14 cellular contexts compared by ENCODE assay signal in the genomic region with DNA sequence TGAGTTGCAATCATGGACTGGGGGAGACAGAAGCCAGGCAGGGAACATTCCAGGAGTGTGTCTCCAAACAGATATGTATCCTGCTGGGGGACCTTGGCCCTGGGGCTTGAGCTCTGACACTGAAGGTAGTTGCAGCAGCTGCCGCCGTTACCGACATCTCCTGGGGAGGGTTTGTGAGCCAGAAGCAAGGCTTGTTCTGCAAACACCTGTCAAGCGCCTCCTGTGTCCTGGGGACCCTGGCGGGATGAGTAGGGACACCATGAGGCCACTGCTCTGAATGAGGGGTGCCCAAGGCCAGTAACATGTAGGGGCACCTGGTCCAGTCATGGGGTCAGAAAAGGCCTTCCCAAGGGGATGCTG. TPM values are rescaled to one million over a fixed set of nuclear protein-coding genes. Genes with fewer than 3 reads are reported as not detected.
A peak's percentile ranks its signal among the peaks of the same experiment; 100 is the strongest.
DNase-seq lines count a peak whose midpoint lies in the region; ATAC-seq and TF ChIP-seq lines count a peak whose summit lies in the region.
"Had no signal": no experiment of that assay in that cellular context is flagged by ENCODE, and none has a peak within 500 bp of the region (broad histone marks: within the 10 kb centered on the region; RNA-seq: fewer than 3 reads in every experiment).

No MANE protein-coding gene starts in this region.

- H3K36me3 Mint-ChIP-seq in glutamatergic neuron (ENCODE audit: unreplicated experiment): peaks cover 7% of the 10 kb centered on the region
- H3K36me3 Mint-ChIP-seq in neural crest cell (ENCODE audit: low read depth): peaks cover 4% of the 10 kb centered on the region
- H3K36me3 Mint-ChIP-seq: CD14-positive monocyte; CD8-positive, alpha-beta T cell had no signal

- intact Hi-C loops in left cardiac atrium (cut with DNase I): no loop called here
- intact Hi-C loops in left ventricle myocardium superior (cut with micrococcal nuclease): no loop called here

- no peak for ATAC-seq in left cardiac atrium
- no peak for ATAC-seq in left ventricle myocardium superior
- no peak for ATAC-seq in GM18511 (IDR thresholded peaks at IDR 0.05; ENCODE audit: unreplicated experiment)
- ATAC-seq: CD8-positive, alpha-beta T cell had no signal

- H3K27me3 Mint-ChIP-seq in glutamatergic neuron (ENCODE audit: unreplicated experiment) (peaks cover 9% of the 10 kb centered on the region), neural crest cell (ENCODE audit: low read depth) (peaks cover 20% of the 10 kb centered on the region)

- H3K27ac ChIP-seq in caudate nucleus (ENCODE audit: low read depth, low read length): no peak overlapping the region

- DNase-seq in left cardiac atrium (peak; percentile 6), left ventricle myocardium superior (no peak), glutamatergic neuron (peak; percentile 10), neural crest cell (ENCODE audit: low read depth, low spot score) (no peak), caudate nucleus (lab: John Stamatoyannopoulos, UW) (no peak), islet precursor cell (no peak)
- DNase-seq: COR-L47, DMS153, DND-41, GDM1 had no signal

- no peak for TF ChIP-seq CTCF in glutamatergic neuron (IDR thresholded peaks at IDR 0.05; ENCODE audit: partially characterized antibody, unreplicated experiment)
- TF ChIP-seq CTCF in neural crest cell (conservative IDR thresholded peaks at IDR 0.05): no peak

- H3K4me3 Mint-ChIP-seq in glutamatergic neuron (ENCODE audit: unreplicated experiment) (no peak overlapping the region), neural crest cell (no peak overlapping the region)
- H3K4me3 Mint-ChIP-seq: B cell; CD14-positive monocyte; CD8-positive, alpha-beta T cell had no signal

- H3K27ac Mint-ChIP-seq in glutamatergic neuron (ENCODE audit: unreplicated experiment) (no peak overlapping the region), neural crest cell (ENCODE audit: unreplicated experiment) (peak overlapping the region; percentile 20)
- H3K27ac Mint-ChIP-seq: B cell; CD14-positive monocyte; CD8-positive, alpha-beta T cell had no signal

- H3K9me3 Mint-ChIP-seq in glutamatergic neuron (ENCODE audit: unreplicated experiment): peaks cover 3% of the 10 kb centered on the region
- peaks cover 9% of the 10 kb centered on the region for H3K9me3 Mint-ChIP-seq in neural crest cell
- H3K9me3 Mint-ChIP-seq: CD8-positive, alpha-beta T cell had no signal

- H3K4me1 Mint-ChIP-seq in glutamatergic neuron (ENCODE audit: low read depth, unreplicated experiment) (peaks cover 12% of the 10 kb centered on the region), neural crest cell (no peaks in the 10 kb centered on the region)
- H3K4me1 Mint-ChIP-seq: B cell, CD14-positive monocyte had no signal

RNA-seq across cellular contexts. Expression of a gene that starts 49.3 kb away (rescaled TPM):
- total RNA-seq in left cardiac atrium (1 to 10 TPM; 6.8 TPM), left ventricle myocardium superior (5.9 TPM), glutamatergic neuron (ENCODE audit: unreplicated experiment) (4.8 TPM), neural crest cell (6.1 and 6.8 TPM in 2 replicates)
- total RNA-seq: B cell; CD8-positive, alpha-beta T cell had no signal

Comparison
In these comparisons a context has a peak if more than half of its experiments do, and no peak if none do; other contexts are left out.
1. DNase-seq: peak in left cardiac atrium (single experiment) and glutamatergic neuron (single experiment); none in left ventricle myocardium superior (single experiment), neural crest cell (single experiment), caudate nucleus (0 of 61) and islet precursor cell (single experiment).